1 cellular context compared by ENCODE assay signal in genomic region chr15:40115670-40116093, GRCh38.
TF ChIP-seq lines count a peak whose summit lies in the region.

No MANE protein-coding gene starts in this region.

TF ChIP-seq in HepG2, 621 proteins besides CTCF, POLR2A, EP300 and RAD21 (continued from another document and continues in another):
- TF ChIP-seq ZHX2 (IDR thresholded peaks at IDR 0.05; ENCODE audit: low read depth) (no peak), ZHX2 (CRISPR knock-in tag; IDR thresholded peaks at IDR 0.05; ENCODE audit: borderline replicate concordance) (no peak), ZNF720 (CRISPR knock-in tag; IDR thresholded peaks at IDR 0.05) (no peak), CENPX (CRISPR knock-in tag; IDR thresholded peaks at IDR 0.05) (no peak), NFRKB (IDR thresholded peaks at IDR 0.05) (no peak), SMAD3 (CRISPR knock-in tag; IDR thresholded peaks at IDR 0.05) (peak; percentile 57; the same call in 1 of the 2 replicates), SKIL (CRISPR knock-in tag; IDR thresholded peaks at IDR 0.05; ENCODE audit: borderline replicate concordance) (no peak), TOE1 (CRISPR knock-in tag; IDR thresholded peaks at IDR 0.05) (no peak), ZNF20 (CRISPR knock-in tag; IDR thresholded peaks at IDR 0.05) (no peak), TARDBP (CRISPR knock-in tag; IDR thresholded peaks at IDR 0.05) (peak; percentile 33; the same call in 1 of the 2 replicates), RBFOX2 (IDR thresholded peaks at IDR 0.05; ENCODE audit: low read depth, low read length) (no peak), ZNF337 (CRISPR knock-in tag; IDR thresholded peaks at IDR 0.05; ENCODE audit: borderline replicate concordance, low read depth) (no peak), SNRNP70 (IDR thresholded peaks at IDR 0.05; ENCODE audit: low read depth, low read length) (no peak), KLF16 (CRISPR knock-in tag; IDR thresholded peaks at IDR 0.05) (peak in 1 of 2 experiments; percentile 50; a peak in 1 of 4 replicates), GABPA (IDR thresholded peaks at IDR 0.05; ENCODE audit: low read depth, low read length) (no peak), GABPA (CRISPR knock-in tag; IDR thresholded peaks at IDR 0.05; ENCODE audit: low read depth) (peak; percentile 65), ZNF780A (CRISPR knock-in tag; IDR thresholded peaks at IDR 0.05) (no peak), ZSCAN5A (CRISPR knock-in tag; IDR thresholded peaks at IDR 0.05; ENCODE audit: borderline replicate concordance) (no peak), SNAPC2 (CRISPR knock-in tag; IDR thresholded peaks at IDR 0.05) (no peak), FOXA3 (CRISPR knock-in tag; IDR thresholded peaks at IDR 0.05) (peak; percentile 58), ZNF451 (CRISPR knock-in tag; IDR thresholded peaks at IDR 0.05) (no peak), ZNF10 (CRISPR knock-in tag; IDR thresholded peaks at IDR 0.05; ENCODE audit: borderline replicate concordance, low read depth) (no peak), ZC3H4 (CRISPR knock-in tag; IDR thresholded peaks at IDR 0.05; ENCODE audit: borderline replicate concordance) (no peak), GMEB1 (CRISPR knock-in tag; IDR thresholded peaks at IDR 0.05; ENCODE audit: borderline replicate concordance) (no peak; the same call in 1 of the 2 replicates), ZBTB10 (CRISPR knock-in tag; IDR thresholded peaks at IDR 0.05; ENCODE audit: borderline replicate concordance) (no peak), CERS6 (CRISPR knock-in tag; IDR thresholded peaks at IDR 0.05) (no peak), ZBTB37 (CRISPR knock-in tag; IDR thresholded peaks at IDR 0.05) (no peak), CHD2 (IDR thresholded peaks at IDR 0.05; ENCODE audit: low read depth, low read length) (no peak), BCL6 (CRISPR knock-in tag; IDR thresholded peaks at IDR 0.05) (peak; percentile 40; the same call in 1 of the 2 replicates), TEAD3 (CRISPR knock-in tag; optimal IDR thresholded peaks at IDR 0.05; ENCODE audit: borderline replicate concordance) (peak; percentile 97), ISX (CRISPR knock-in tag; conservative IDR thresholded peaks at IDR 0.05) (no peak), EZH2 (conservative IDR thresholded peaks at IDR 0.05; ENCODE audit: low read depth, low read length) (no peak), ZNF768 (CRISPR knock-in tag; IDR thresholded peaks at IDR 0.05) (peak; percentile 25; the same call in 1 of the 2 replicates), HDAC1 (CRISPR knock-in tag; IDR thresholded peaks at IDR 0.05) (peak; percentile 75), ZFY (CRISPR knock-in tag; IDR thresholded peaks at IDR 0.05) (peak; percentile 45; the same call in 1 of the 2 replicates), MAX (IDR thresholded peaks at IDR 0.05) (0 out of 2 replicates have a peak, but pooled peaks have one; percentile 42), ZNF530 (CRISPR knock-in tag; IDR thresholded peaks at IDR 0.05; ENCODE audit: low read depth) (no peak), ZFP90 (CRISPR knock-in tag; IDR thresholded peaks at IDR 0.05; ENCODE audit: borderline replicate concordance) (no peak), TBP (CRISPR knock-in tag; IDR thresholded peaks at IDR 0.05) (no peak), WIZ (CRISPR knock-in tag; IDR thresholded peaks at IDR 0.05) (no peak), PRDM10 (CRISPR knock-in tag; IDR thresholded peaks at IDR 0.05; ENCODE audit: low read depth) (no peak)
